Comparison of ENCODE assay signal across 21 cellular contexts in genomic region chr5:96258692-96259091, GRCh38.
DNase-seq lines count a peak whose midpoint lies in the region; ATAC-seq, FAIRE-seq and TF ChIP-seq lines count a peak whose summit lies in the region.
"Had no signal": no experiment of that assay in that cellular context is flagged by ENCODE, and none has a peak within 500 bp of the region (broad histone marks: within the 10 kb centered on the region; RNA-seq: fewer than 3 reads in every experiment).

No MANE protein-coding gene starts in this region.

- ATAC-seq in RWPE2 (ENCODE audit: low read depth) (peak; percentile 33; the same call in 1 of the 3 replicates), esophagus mucosa (no peak)

- H3K27ac Mint-ChIP-seq in HFFc6 = peak overlapping the region; percentile 88
- H3K27ac Mint-ChIP-seq: stimulated activated naive B cell treated with anti-CD40 and anti-IgM and Interleukin-4, amounts not matched to agents 10 μg/mL and 1 μg/mL and 100 μg/mL, for 72 hours; T-helper 2 cell treated with Interferon-gamma antibody and Interleukin-4, amounts not matched to agents 5 μg/mL and 100 μg/mL, for 36 hours had no signal

- TF ChIP-seq CTCF in HFFc6 (IDR thresholded peaks at IDR 0.05) (no peak), RWPE2 (IDR thresholded peaks at IDR 0.05; ENCODE audit: poor library complexity, severe bottlenecking) (no peak), endothelial cell of umbilical vein (IDR thresholded peaks at IDR 0.05; ENCODE audit: extremely low read depth in 1 of 2, insufficient read depth in 1 of 2, low read depth in 1 of 2, low read length in 2 of 2) (no peak), smooth muscle cell (IDR thresholded peaks at IDR 0.05; ENCODE audit: borderline replicate concordance, insufficient read depth, poor library complexity, severe bottlenecking) (no peak)

- H3K27me3 ChIP-seq in RWPE2 (ENCODE audit: insufficient read depth, poor library complexity, severe bottlenecking) = no peaks in the 10 kb centered on the region
- no peaks in the 10 kb centered on the region for H3K27me3 ChIP-seq in endothelial cell of umbilical vein (ENCODE audit: control insufficient read depth in 2 of 2, insufficient read depth in 2 of 2, low read length in 2 of 2)
- no peaks in the 10 kb centered on the region for H3K27me3 ChIP-seq in smooth muscle cell (ENCODE audit: low read depth)
- H3K27me3 ChIP-seq: cardiac muscle cell, thyroid gland had no signal

- H3F3A ChIP-seq in smooth muscle cell (ENCODE audit: low read depth) = peaks cover 12% of the 10 kb centered on the region

- peak overlapping the region; percentile 34 for H3K4me3 Mint-ChIP-seq in HFFc6
- H3K4me3 Mint-ChIP-seq: stimulated activated naive B cell treated with anti-CD40 and anti-IgM and Interleukin-4, amounts not matched to agents 10 μg/mL and 1 μg/mL and 100 μg/mL, for 72 hours; T-helper 2 cell treated with Interferon-gamma antibody and Interleukin-4, amounts not matched to agents 5 μg/mL and 100 μg/mL, for 36 hours had no signal

- peaks cover 73% of the 10 kb centered on the region for H3K4me1 Mint-ChIP-seq in HFFc6 (ENCODE audit: low read depth)

- H2AFZ ChIP-seq in endothelial cell of umbilical vein (ENCODE audit: low read depth, low read length) (no peak overlapping the region), smooth muscle cell (ENCODE audit: low read depth) (no peak overlapping the region)

- no TSS peak for BruUV-seq in endothelial cell of umbilical vein (replicated peaks; lab: Mats Ljungman, UMichigan)

- H3K27me3 Mint-ChIP-seq in HFFc6 (ENCODE audit: insufficient read depth) = no peaks in the 10 kb centered on the region

- POLR2A ChIA-PET in endothelial cell of umbilical vein (lab: Charles Lee) = interaction anchor here (0.6 kb wide), 1 partner anchor 1843 kb away, joined by 4 read pairs; no protein-coding TSS in a partner anchor

- H3K9ac ChIP-seq in endothelial cell of umbilical vein (replicated peaks; ENCODE audit: extremely low read depth, insufficient read depth, low read length) (peak overlapping the region; percentile 12), smooth muscle cell (ENCODE audit: low read depth) (no peak overlapping the region)

- no peak for TF ChIP-seq POLR2A in endothelial cell of umbilical vein (IDR thresholded peaks at IDR 0.05; ENCODE audit: low read depth, low read length)

- H3K4me3 ChIP-seq in RWPE2 (ENCODE audit: severe bottlenecking) (no peak overlapping the region), endothelial cell of umbilical vein (replicated peaks in 1 of 3; ENCODE audit: insufficient read depth in 1 of 3, low read depth in 1 of 3, low read length in 3 of 3) (no peak overlapping the region), smooth muscle cell (no peak overlapping the region)
- H3K4me3 ChIP-seq: cardiac muscle cell, mucosa of descending colon, psoas muscle, SK-N-MC, thyroid gland had no signal

- H3K36me3 ChIP-seq in RWPE2 (ENCODE audit: low read depth) (no peaks in the 10 kb centered on the region), endothelial cell of umbilical vein (ENCODE audit: control insufficient read depth in 2 of 2, extremely low read depth in 1 of 2, insufficient read depth in 2 of 2, low read length in 2 of 2) (no peaks in the 10 kb centered on the region), smooth muscle cell (ENCODE audit: low read depth) (no peaks in the 10 kb centered on the region)
- H3K36me3 ChIP-seq: cardiac muscle cell, thyroid gland, WERI-Rb-1 had no signal

- no peaks in the 10 kb centered on the region for H4K20me1 ChIP-seq in endothelial cell of umbilical vein (replicated peaks; ENCODE audit: control insufficient read depth, extremely low read depth, insufficient read depth, low read length)
- H4K20me1 ChIP-seq in smooth muscle cell (ENCODE audit: low read depth) = no peaks in the 10 kb centered on the region

- H3K9me3 Mint-ChIP-seq in HFFc6 = no peaks in the 10 kb centered on the region

- DNase-seq in HFFc6 (no peak), RWPE2 (ENCODE audit: low spot score) (no peak), endothelial cell of umbilical vein (ENCODE audit: low read depth, low spot score) (no peak), smooth muscle cell (lab: John Stamatoyannopoulos, UW; ENCODE audit: unreplicated experiment) (no peak), NCI-H2029 treated with DMSO at 0.1 percent for 48 hours (lab: John Stamatoyannopoulos, UW) (no peak)
- no peak for DNase-seq in stimulated activated CD4-positive, alpha-beta T cell treated with anti-CD3 and anti-CD28 coated beads, Interleukin-12 subunit alpha, Interleukin-12 subunit beta, amount 100 ng/mL, for 4 hours
- DNase-seq: activated gamma-delta T cell; DND-41; hypothalamus; mucosa of descending colon; NCI-H1417 treated with DMSO at 0.1 percent for 48 hours; psoas muscle; stimulated activated naive B cell treated with anti-CD40 and anti-IgM and Interleukin-4, amounts not matched to agents 10 μg/mL and 1 μg/mL and 100 μg/mL, for 72 hours; thyroid gland; WERI-Rb-1 had no signal

- H3K9me3 ChIP-seq in RWPE2 (ENCODE audit: severe bottlenecking) = no peaks in the 10 kb centered on the region
- no peaks in the 10 kb centered on the region for H3K9me3 ChIP-seq in endothelial cell of umbilical vein (replicated peaks; ENCODE audit: control insufficient read depth, insufficient read depth, low read length)
- no peaks in the 10 kb centered on the region for H3K9me3 ChIP-seq in smooth muscle cell (replicated peaks; ENCODE audit: low read depth)
- H3K9me3 ChIP-seq: mucosa of descending colon, psoas muscle, thyroid gland had no signal

- intact Hi-C loops in endothelial cell of umbilical vein (cut with micrococcal nuclease) = loop anchor here (5.0 kb wide), 2 partner anchors 79 to 356 kb away; no protein-coding TSS in a partner anchor

- peaks cover 60% of the 10 kb centered on the region for H3K4me1 ChIP-seq in RWPE2 (ENCODE audit: insufficient read depth, poor library complexity, severe bottlenecking)
- H3K4me1 ChIP-seq in endothelial cell of umbilical vein (ENCODE audit: control insufficient read depth, extremely low read depth, insufficient read depth, low read length) = peaks cover 45% of the 10 kb centered on the region
- peaks cover 7% of the 10 kb centered on the region for H3K4me1 ChIP-seq in smooth muscle cell (ENCODE audit: low read depth)

- H3K36me3 Mint-ChIP-seq in HFFc6 (ENCODE audit: low read depth) = peaks cover 11% of the 10 kb centered on the region
- H3K36me3 Mint-ChIP-seq: stimulated activated naive B cell treated with anti-CD40 and anti-IgM and Interleukin-4, amounts not matched to agents 10 μg/mL and 1 μg/mL and 100 μg/mL, for 72 hours had no signal

- H3K79me2 ChIP-seq in endothelial cell of umbilical vein (ENCODE audit: control insufficient read depth, insufficient read depth, low read length) = no peaks in the 10 kb centered on the region
- no peaks in the 10 kb centered on the region for H3K79me2 ChIP-seq in smooth muscle cell (ENCODE audit: low read depth)

- dilution Hi-C loops in endothelial cell of umbilical vein (cut with MboI; ENCODE audit: extremely low pct_ligation_motif_present, low sequenced_read_pairs) = no loop called here

- peak overlapping the region; percentile 98 for H3K27ac ChIP-seq in RWPE2 (ENCODE audit: poor library complexity, severe bottlenecking)
- peak overlapping the region; percentile 68 for H3K27ac ChIP-seq in endothelial cell of umbilical vein (ENCODE audit: insufficient read depth, low read depth, low read length)
- H3K27ac ChIP-seq in smooth muscle cell (ENCODE audit: low read depth) = peak overlapping the region; percentile 66
- H3K27ac ChIP-seq: cardiac muscle cell, psoas muscle, SK-N-MC, thyroid gland, WERI-Rb-1 had no signal

- no peaks in the 10 kb centered on the region for H3K9me1 ChIP-seq in endothelial cell of umbilical vein (replicated peaks; ENCODE audit: control insufficient read depth, extremely low read depth, insufficient read depth, low read length)

- CTCF ChIA-PET in endothelial cell of umbilical vein (lab: Charles Lee) = interaction anchor here (1.0 to 1.3 kb wide), 2 partner anchors 20 to 34 kb away, joined by 3 read pairs; no protein-coding TSS in a partner anchor

- no peak for FAIRE-seq in endothelial cell of umbilical vein (lab: Jason Lieb, UNC)
- FAIRE-seq: frontal cortex, GM19239 had no signal

- H3K4me2 ChIP-seq in endothelial cell of umbilical vein (ENCODE audit: insufficient read depth, low read length) (peak overlapping the region; percentile 85), smooth muscle cell (no peak overlapping the region)

TF ChIP-seq in endothelial cell of umbilical vein, 7 proteins besides CTCF, POLR2A, EP300 and RAD21:
- TF ChIP-seq EZH2 (IDR thresholded peaks at IDR 0.05; ENCODE audit: borderline replicate concordance, low read depth, low read length, severe bottlenecking) = no peak
TF ChIP-seq in endothelial cell of umbilical vein: peak in this region for 0.
